Comparison of ENCODE assay signal across 12 cellular contexts in the genomic region with DNA sequence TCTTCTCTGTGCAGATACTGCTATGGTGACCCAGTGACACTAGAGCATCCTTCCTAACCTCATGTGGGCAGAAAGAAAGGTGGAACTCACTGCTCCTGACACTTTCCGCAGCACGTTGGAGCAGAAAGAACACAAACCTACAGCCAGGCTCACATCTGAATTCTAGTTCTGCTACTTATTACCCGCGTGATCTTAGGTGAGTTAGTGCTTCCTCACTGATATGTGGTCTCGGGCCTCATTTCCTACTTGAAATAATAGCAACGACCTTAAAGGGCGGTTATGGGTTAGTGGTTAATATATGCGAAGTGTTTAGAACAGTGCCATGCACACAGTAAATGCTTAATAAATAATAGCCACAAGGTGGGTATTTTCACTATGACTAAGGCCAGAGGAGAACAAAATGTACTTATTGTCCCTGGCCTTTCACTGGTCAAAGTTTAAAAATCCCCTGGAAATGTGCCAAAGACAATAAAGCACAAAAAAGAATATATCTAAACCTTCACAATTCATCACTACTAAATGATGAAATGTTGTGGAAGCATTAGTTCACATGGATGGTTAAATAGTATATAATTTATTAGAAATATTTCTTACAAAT.
DNase-seq lines count a peak whose midpoint lies in the region; ATAC-seq and TF ChIP-seq lines count a peak whose summit lies in the region.
"Had no signal": no experiment of that assay in that cellular context is flagged by ENCODE, and none has a peak within 500 bp of the region (broad histone marks: within the 10 kb centered on the region; RNA-seq: fewer than 3 reads in every experiment).

No MANE protein-coding gene starts in this region.

- H3K9me3 ChIP-seq in mammary epithelial cell (replicated peaks; ENCODE audit: insufficient read depth, low read length) (no peaks in the 10 kb centered on the region), subcutaneous abdominal adipose tissue (ENCODE audit: control insufficient read depth in 5 of 5, low read length in 5 of 5) (no peaks in the 10 kb centered on the region), SK-N-SH (no peaks in the 10 kb centered on the region)

- no peak for TF ChIP-seq RAD21 in SK-N-SH (IDR thresholded peaks at IDR 0.05; ENCODE audit: low read length)

- H3F3A ChIP-seq in SK-N-SH (replicated peaks; ENCODE audit: insufficient read depth): no peaks in the 10 kb centered on the region

- no peaks in the 10 kb centered on the region for H4K20me1 ChIP-seq in mammary epithelial cell (ENCODE audit: insufficient read depth, low read length)
- H4K20me1 ChIP-seq in SK-N-SH (ENCODE audit: insufficient read depth): no peaks in the 10 kb centered on the region

- H3K4me3 ChIP-seq in mammary epithelial cell (replicated peaks in 1 of 3; ENCODE audit: insufficient read depth in 1 of 3, low read depth in 2 of 3, low read length in 3 of 3): no peak overlapping the region
- H3K4me3 ChIP-seq in subcutaneous abdominal adipose tissue (ENCODE audit: low read depth in 1 of 5, low read length in 5 of 5): no peak overlapping the region
- no peak overlapping the region for H3K4me3 ChIP-seq in SK-N-SH (ENCODE audit: low read depth in 2 of 2, low read length in 1 of 2)

- H3K36me3 ChIP-seq in mammary epithelial cell (ENCODE audit: insufficient read depth, low read length): no peaks in the 10 kb centered on the region
- H3K36me3 ChIP-seq in subcutaneous abdominal adipose tissue (ENCODE audit: control insufficient read depth in 5 of 5, insufficient read depth in 5 of 5, low read length in 5 of 5): peaks cover 0 to under 1% (median 0%) of the 10 kb centered on the region in 5 donors
- H3K36me3 ChIP-seq in SK-N-SH (replicated peaks in 1 of 2; ENCODE audit: control insufficient read depth in 1 of 2, insufficient read depth in 2 of 2, low read length in 1 of 2): no peaks in the 10 kb centered on the region

- TF ChIP-seq CTCF in mammary epithelial cell (conservative IDR thresholded peaks at IDR 0.05 in 1 of 2, IDR thresholded peaks at IDR 0.05 in 1 of 2; ENCODE audit: extremely low read depth in 1 of 2, insufficient read depth in 1 of 2, low read depth in 1 of 2, low read length in 2 of 2) (no peak), SK-N-SH (IDR thresholded peaks at IDR 0.05) (no peak)

- TF ChIP-seq EP300 in SK-N-SH (IDR thresholded peaks at IDR 0.05; ENCODE audit: borderline replicate concordance in 1 of 2, low read depth in 1 of 2, low read length in 1 of 2): no peak

- H3K9ac ChIP-seq in mammary epithelial cell (ENCODE audit: insufficient read depth, low read length) (no peak overlapping the region), subcutaneous abdominal adipose tissue (ENCODE audit: low read length in 5 of 5) (no peak overlapping the region), SK-N-SH (no peak overlapping the region)

- WGBS in mammary epithelial cell (ENCODE audit: low coverage, missing lambda C conversion rate): 93% methylated on average over 8 of the region's 8 CpGs
- 88% methylated on average over 8 of the region's 8 CpGs for WGBS in SK-N-SH (ENCODE audit: low lambda C conversion rate)

- H3K79me2 ChIP-seq in mammary epithelial cell (ENCODE audit: insufficient read depth, low read length): no peaks in the 10 kb centered on the region
- no peaks in the 10 kb centered on the region for H3K79me2 ChIP-seq in SK-N-SH (ENCODE audit: insufficient read depth)

- peak; percentile 63 for DNase-seq in mammary epithelial cell
- DNase-seq in SK-N-DZ (ENCODE audit: low spot score): no peak
- DNase-seq in SK-N-SH: no peak
- DNase-seq in NCI-H345 (lab: John Stamatoyannopoulos, UW): no peak
- DNase-seq: cerebellar nuclear complex, natural killer cell, NCI-H226, substantia nigra, T-helper 17 cell had no signal

- BruUV-seq in mammary epithelial cell (replicated peaks; lab: Mats Ljungman, UMichigan): no TSS peak

- no peak overlapping the region for H3K4me2 ChIP-seq in mammary epithelial cell (ENCODE audit: insufficient read depth, low read depth, low read length)
- no peak overlapping the region for H3K4me2 ChIP-seq in SK-N-SH

- dilution Hi-C loops in mammary epithelial cell (cut with HindIII; ENCODE audit: low sequenced_read_pairs): no loop called here

- no peaks in the 10 kb centered on the region for H3K9me2 ChIP-seq in SK-N-SH

- CTCF ChIA-PET in mammary epithelial cell (lab: Charles Lee; ENCODE audit: low non-redundant PET) (interaction anchor here (0.6 kb wide), 1 partner anchor 24 kb away, joined by 4 read pairs; no protein-coding TSS in a partner anchor), SK-N-SH (lab: Yijun Ruan, JAX) (interaction anchor here (0.6 to 2.3 kb wide), 4 partner anchors 24 to 220 kb away, joined by 3 to 21 read pairs (median 10); no protein-coding TSS in a partner anchor)

- ATAC-seq in GM19395 (IDR thresholded peaks at IDR 0.05; ENCODE audit: unreplicated experiment) (peak; percentile 90), HG03060 (IDR thresholded peaks at IDR 0.05; ENCODE audit: low read depth, unreplicated experiment) (peak; percentile 93)
- ATAC-seq: T-helper 17 cell had no signal

- in situ Hi-C loops in mammary epithelial cell (cut with MboI; ENCODE audit: low sequenced_read_pairs in 2 of 2): no loop called here

- H2AFZ ChIP-seq in mammary epithelial cell (ENCODE audit: low read depth, low read length) (no peak overlapping the region), SK-N-SH (ENCODE audit: low read depth) (no peak overlapping the region)

- POLR2A ChIA-PET in SK-N-SH (lab: Yijun Ruan, JAX): no interaction called here

- intact Hi-C loops in mammary epithelial cell (cut with micrococcal nuclease): no loop called here

- H3K27me3 ChIP-seq in mammary epithelial cell (ENCODE audit: insufficient read depth, low read length) (no peaks in the 10 kb centered on the region), subcutaneous abdominal adipose tissue (ENCODE audit: control insufficient read depth in 5 of 5, insufficient read depth in 4 of 5, low read length in 5 of 5) (no peaks in the 10 kb centered on the region), SK-N-SH (ENCODE audit: insufficient read depth) (no peaks in the 10 kb centered on the region)

- peaks cover 4% of the 10 kb centered on the region for H3K4me1 ChIP-seq in mammary epithelial cell (ENCODE audit: insufficient read depth, low read length)
- peaks cover 8 to 39% (median 29%) of the 10 kb centered on the region in 5 donors for H3K4me1 ChIP-seq in subcutaneous abdominal adipose tissue (ENCODE audit: control insufficient read depth in 5 of 5, insufficient read depth in 5 of 5, low read length in 5 of 5)
- H3K4me1 ChIP-seq in SK-N-SH (ENCODE audit: control insufficient read depth in 1 of 2, insufficient read depth in 2 of 2, low read depth in 1 of 2, low read length in 1 of 2): no peaks in the 10 kb centered on the region; a peak in 1 of 4 replicates

- no peak overlapping the region for H3K27ac ChIP-seq in mammary epithelial cell (ENCODE audit: insufficient read depth, low read depth, low read length)
- H3K27ac ChIP-seq in subcutaneous abdominal adipose tissue (ENCODE audit: low read depth, low read length): peak overlapping the region; percentile 96
- H3K27ac ChIP-seq in SK-N-SH (ENCODE audit: low read depth in 2 of 2, low read length in 1 of 2): no peak overlapping the region

TF ChIP-seq in SK-N-SH, 30 proteins besides CTCF, POLR2A, EP300 and RAD21:
- TF ChIP-seq NFIC (IDR thresholded peaks at IDR 0.05; ENCODE audit: borderline replicate concordance) (no peak), NRF1 (IDR thresholded peaks at IDR 0.05; ENCODE audit: low read depth, low read length) (no peak), GATA2 (CRISPR knock-in tag; IDR thresholded peaks at IDR 0.05) (no peak), RCOR1 (IDR thresholded peaks at IDR 0.05; ENCODE audit: low read length) (no peak), JUND (IDR thresholded peaks at IDR 0.05) (no peak), CHD2 (IDR thresholded peaks at IDR 0.05; ENCODE audit: low read length, partially characterized antibody) (no peak), RFX5 (IDR thresholded peaks at IDR 0.05; ENCODE audit: low read length) (no peak), POLR2AphosphoS5 (IDR thresholded peaks at IDR 0.05; ENCODE audit: low read depth, low read length) (no peak)
- TF ChIP-seq, protein P1, sequence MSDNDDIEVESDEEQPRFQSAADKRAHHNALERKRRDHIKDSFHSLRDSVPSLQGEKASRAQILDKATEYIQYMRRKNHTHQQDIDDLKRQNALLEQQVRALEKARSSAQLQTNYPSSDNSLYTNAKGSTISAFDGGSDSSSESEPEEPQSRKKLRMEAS (IDR thresholded peaks at IDR 0.05; ENCODE audit: low read depth): no peak
- TF ChIP-seq, protein P2, sequence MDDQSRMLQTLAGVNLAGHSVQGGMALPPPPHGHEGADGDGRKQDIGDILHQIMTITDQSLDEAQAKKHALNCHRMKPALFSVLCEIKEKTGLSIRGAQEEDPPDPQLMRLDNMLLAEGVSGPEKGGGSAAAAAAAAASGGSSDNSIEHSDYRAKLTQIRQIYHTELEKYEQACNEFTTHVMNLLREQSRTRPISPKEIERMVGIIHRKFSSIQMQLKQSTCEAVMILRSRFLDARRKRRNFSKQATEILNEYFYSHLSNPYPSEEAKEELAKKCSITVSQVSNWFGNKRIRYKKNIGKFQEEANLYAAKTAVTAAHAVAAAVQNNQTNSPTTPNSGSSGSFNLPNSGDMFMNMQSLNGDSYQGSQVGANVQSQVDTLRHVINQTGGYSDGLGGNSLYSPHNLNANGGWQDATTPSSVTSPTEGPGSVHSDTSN (IDR thresholded peaks at IDR 0.05): no peak
- TF ChIP-seq, protein P3, sequence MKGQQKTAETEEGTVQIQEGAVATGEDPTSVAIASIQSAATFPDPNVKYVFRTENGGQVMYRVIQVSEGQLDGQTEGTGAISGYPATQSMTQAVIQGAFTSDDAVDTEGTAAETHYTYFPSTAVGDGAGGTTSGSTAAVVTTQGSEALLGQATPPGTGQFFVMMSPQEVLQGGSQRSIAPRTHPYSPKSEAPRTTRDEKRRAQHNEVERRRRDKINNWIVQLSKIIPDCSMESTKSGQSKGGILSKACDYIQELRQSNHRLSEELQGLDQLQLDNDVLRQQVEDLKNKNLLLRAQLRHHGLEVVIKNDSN (IDR thresholded peaks at IDR 0.05; ENCODE audit: borderline replicate concordance, low read depth): no peak
